Comparison of ENCODE assay signal across 8 cellular contexts in the genomic region with DNA sequence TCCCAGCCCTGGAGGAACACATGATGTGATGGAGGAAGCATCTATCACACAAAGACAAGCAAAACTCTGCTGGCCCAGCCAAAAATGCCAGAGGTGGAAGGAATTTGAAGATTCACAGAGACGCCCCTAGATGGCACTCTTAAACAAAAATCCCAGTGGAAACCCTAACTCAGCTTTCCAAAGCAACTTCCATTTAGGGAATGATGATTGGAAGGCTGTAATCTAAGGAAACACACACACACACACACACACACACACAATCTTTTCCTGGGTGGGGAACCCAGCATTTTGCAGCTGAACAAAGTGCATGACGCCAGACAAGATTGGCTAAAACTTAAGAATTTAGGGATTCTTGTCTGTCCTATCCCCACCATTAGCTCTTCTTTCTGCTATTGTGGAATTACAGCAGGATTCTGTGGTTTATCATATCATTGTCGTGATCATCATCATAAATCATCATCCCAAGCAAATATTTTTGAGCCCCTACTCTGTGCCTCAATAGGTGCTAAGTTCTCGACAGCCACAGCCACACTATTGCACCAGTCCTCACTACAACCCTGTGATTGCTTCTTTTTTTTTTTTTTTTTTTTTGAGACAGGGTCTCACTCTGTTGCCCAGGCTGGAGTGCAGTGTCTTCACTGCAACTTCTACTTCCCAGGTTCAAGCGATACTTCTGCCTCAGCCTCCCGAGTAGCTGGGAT. TPM values are rescaled to one million over a fixed set of nuclear protein-coding genes. Genes with fewer than 3 reads are reported as not detected.
DNase-seq lines count a peak whose midpoint lies in the region; ATAC-seq and TF ChIP-seq lines count a peak whose summit lies in the region.

No MANE protein-coding gene starts in this region.

- H3K27ac Mint-ChIP-seq in stimulated activated naive CD8-positive, alpha-beta T cell treated with anti-CD3 and anti-CD28 coated beads, Interleukin-15, amount 100 ng/mL, for 72 hours = no peak overlapping the region

- H3K4me1 ChIP-seq in foreskin keratinocyte = peaks cover 8% of the 10 kb centered on the region

- no peak overlapping the region for H3K4me3 Mint-ChIP-seq in stimulated activated naive CD8-positive, alpha-beta T cell treated with anti-CD3 and anti-CD28 coated beads, Interleukin-15, amount 100 ng/mL, for 72 hours

- H3K27me3 ChIP-seq in foreskin keratinocyte = no peaks in the 10 kb centered on the region

- TF ChIP-seq CTCF in foreskin keratinocyte (conservative IDR thresholded peaks at IDR 0.05) = peak; percentile 93

- no peak overlapping the region for H3K27ac ChIP-seq in foreskin keratinocyte

- ATAC-seq in stimulated activated naive CD8-positive, alpha-beta T cell treated with anti-CD3 and anti-CD28 coated beads, Interleukin-15, Interleukin-2, amounts not matched to agents 100 U/mL and 50 U/mL, for 24 hours = no peak
- no peak for ATAC-seq in stimulated activated naive CD8-positive, alpha-beta T cell treated with anti-CD3 and anti-CD28 coated beads, Interleukin-15, amount 100 ng/mL, for 72 hours
- ATAC-seq in foreskin keratinocyte = peak; percentile 16
- ATAC-seq in HG03108 (IDR thresholded peaks at IDR 0.05; ENCODE audit: unreplicated experiment) = no peak

- peaks cover 23% of the 10 kb centered on the region for H3K4me1 Mint-ChIP-seq in stimulated activated naive CD8-positive, alpha-beta T cell treated with anti-CD3 and anti-CD28 coated beads, Interleukin-15, amount 100 ng/mL, for 72 hours

- H3K27me3 Mint-ChIP-seq in stimulated activated naive CD8-positive, alpha-beta T cell treated with anti-CD3 and anti-CD28 coated beads, Interleukin-15, amount 100 ng/mL, for 72 hours = no peaks in the 10 kb centered on the region

- DNase-seq in stimulated activated naive CD8-positive, alpha-beta T cell treated with anti-CD3 and anti-CD28 coated beads, Interleukin-15, Interleukin-2, amounts not matched to agents 100 U/mL and 50 U/mL, for 24 hours = peak; percentile 17
- no peak for DNase-seq in stimulated activated naive CD8-positive, alpha-beta T cell treated with anti-CD3 and anti-CD28 coated beads, Interleukin-15, amount 100 ng/mL, for 72 hours
- DNase-seq in NCI-H1417 (lab: John Stamatoyannopoulos, UW) (peak; percentile 34 to 76 (median 60)), T1000 (lab: John Stamatoyannopoulos, UW) (peak; percentile 48), foreskin keratinocyte (peak; percentile 43 to 73), non-pigmented ciliary epithelial cell (ENCODE audit: low read depth) (peak; percentile 43)
- DNase-seq in activated naive CD4-positive, alpha-beta T cell (lab: John Stamatoyannopoulos, UW) = no peak

- no peaks in the 10 kb centered on the region for H3K9me3 Mint-ChIP-seq in stimulated activated naive CD8-positive, alpha-beta T cell treated with anti-CD3 and anti-CD28 coated beads, Interleukin-15, amount 100 ng/mL, for 72 hours

RNA-seq across cellular contexts. Expression of a gene that starts 1.6 kb away (rescaled TPM):
- total RNA-seq in foreskin keratinocyte = 19.3 and 27.4 TPM in 2 replicates
- 16.5 and 18.5 TPM in 2 replicates for polyA plus RNA-seq in foreskin keratinocyte

RNA-seq across cellular contexts. Expression of a gene that starts 6.3 kb away (rescaled TPM):
- total RNA-seq in foreskin keratinocyte = 0.07 and 0.10 TPM in 2 replicates
- polyA plus RNA-seq in foreskin keratinocyte = 0.06 and 0.10 TPM in 2 replicates

RNA-seq across cellular contexts. Expression of a gene that starts 54.5 kb away (rescaled TPM):
- total RNA-seq in foreskin keratinocyte = not detected in 2 replicates
- not detected in 2 replicates for polyA plus RNA-seq in foreskin keratinocyte

Comparison
In these comparisons a context has a peak if more than half of its experiments do, and no peak if none do; other contexts are left out.
1. DNase-seq: peak in stimulated activated naive CD8-positive, alpha-beta T cell treated with anti-CD3 and anti-CD28 coated beads, Interleukin-15, Interleukin-2, amounts not matched to agents 100 U/mL and 50 U/mL, for 24 hours (single experiment), NCI-H1417 (3 of 3), T1000 (single experiment), foreskin keratinocyte (2 of 2) and non-pigmented ciliary epithelial cell (single experiment); none in stimulated activated naive CD8-positive, alpha-beta T cell treated with anti-CD3 and anti-CD28 coated beads, Interleukin-15, amount 100 ng/mL, for 72 hours (0 of 2) and activated naive CD4-positive, alpha-beta T cell (0 of 4).